In genomic region chr1:234509457-234510328, GRCh38 we compare ENCODE assay signal across 1 cellular context.
TF ChIP-seq lines count a peak whose summit lies in the region.

No MANE protein-coding gene starts in this region.

TF ChIP-seq in K562, 482 proteins besides CTCF, POLR2A, EP300 and RAD21:
- no peak for TF ChIP-seq RHOXF2B (CRISPR knock-in tag; conservative IDR thresholded peaks at IDR 0.05)
- no peak for TF ChIP-seq IFI16 (CRISPR knock-in tag; IDR thresholded peaks at IDR 0.05)
- TF ChIP-seq ZSCAN32 (CRISPR knock-in tag; IDR thresholded peaks at IDR 0.05) = peak; percentile 62; the same call in 1 of the 2 replicates
- peak; percentile 80 for TF ChIP-seq CEBPG (CRISPR knock-in tag; IDR thresholded peaks at IDR 0.05)
- TF ChIP-seq CEBPG (tag; conservative IDR thresholded peaks at IDR 0.05 in 1 of 2, IDR thresholded peaks at IDR 0.05 in 1 of 2) = peak in 1 of 2 experiments; percentile 84; a peak in 2 of 4 replicates
- TF ChIP-seq SRSF7 (optimal IDR thresholded peaks at IDR 0.05; ENCODE audit: low read depth, low read length) = no peak
- TF ChIP-seq POLR2AphosphoS2 (IDR thresholded peaks at IDR 0.05; ENCODE audit: low read length) = no peak
- TF ChIP-seq SREBF1 (IDR thresholded peaks at IDR 0.05; ENCODE audit: borderline replicate concordance, low read depth, low read length) = no peak
- peak; percentile 36; the same call in 1 of the 2 replicates for TF ChIP-seq EP400 (IDR thresholded peaks at IDR 0.05)
- no peak for TF ChIP-seq SAP30 (IDR thresholded peaks at IDR 0.05; ENCODE audit: borderline replicate concordance, insufficient read depth, low read depth, low read length, poor library complexity, severe bottlenecking)
- no peak for TF ChIP-seq CBX1 (IDR thresholded peaks at IDR 0.05; ENCODE audit: low read depth)
- TF ChIP-seq ZNF277 (CRISPR knock-in tag; IDR thresholded peaks at IDR 0.05; ENCODE audit: borderline replicate concordance) = no peak
- TF ChIP-seq CTBP1 (IDR thresholded peaks at IDR 0.05; ENCODE audit: borderline replicate concordance) = no peak
- TF ChIP-seq RBM39 (optimal IDR thresholded peaks at IDR 0.05; ENCODE audit: low read depth, low read length) = no peak
- no peak for TF ChIP-seq BCL6 (CRISPR knock-in tag; IDR thresholded peaks at IDR 0.05)
- TF ChIP-seq ZNF507 (tag; conservative IDR thresholded peaks at IDR 0.05) = no peak
- 0 out of 4 replicates have a peak, but pooled peaks of 1 of the 2 experiments have one; percentile 24 for TF ChIP-seq TRIM24 (IDR thresholded peaks at IDR 0.05)
- TF ChIP-seq MAZ (CRISPR knock-in tag; conservative IDR thresholded peaks at IDR 0.05 in 1 of 2, IDR thresholded peaks at IDR 0.05 in 1 of 2) = 0 out of 4 replicates have a peak, but pooled peaks of 1 of the 2 experiments have one; percentile 19
- no peak for TF ChIP-seq TRIM28 (IDR thresholded peaks at IDR 0.05)
- no peak for TF ChIP-seq SAFB2 (IDR thresholded peaks at IDR 0.05; ENCODE audit: borderline replicate concordance, low read depth, low read length, severe bottlenecking)
- TF ChIP-seq ZBTB33 (CRISPR knock-in tag; IDR thresholded peaks at IDR 0.05) = peak; percentile 50; the same call in 1 of the 2 replicates
- no peak for TF ChIP-seq CSDE1 (IDR thresholded peaks at IDR 0.05)
- peak; percentile 39; the same call in 1 of the 2 replicates for TF ChIP-seq ZNF668 (CRISPR knock-in tag; IDR thresholded peaks at IDR 0.05)
- no peak for TF ChIP-seq HMBOX1 (IDR thresholded peaks at IDR 0.05)
- TF ChIP-seq MTA1 (IDR thresholded peaks at IDR 0.05; ENCODE audit: borderline replicate concordance) = no peak
- no peak for TF ChIP-seq ETS1 (conservative IDR thresholded peaks at IDR 0.05; ENCODE audit: control insufficient read depth, low read depth, low read length)
- no peak for TF ChIP-seq TSC22D4 (tag; IDR thresholded peaks at IDR 0.05)
- TF ChIP-seq ATF4 (CRISPR knock-in tag; IDR thresholded peaks at IDR 0.05) = peak; percentile 71
- TF ChIP-seq GATAD2B (IDR thresholded peaks at IDR 0.05; ENCODE audit: borderline replicate concordance) = no peak
- TF ChIP-seq CREB1 (IDR thresholded peaks at IDR 0.05) = no peak
- no peak for TF ChIP-seq CREB1 (CRISPR knock-in tag; IDR thresholded peaks at IDR 0.05)
- peak; percentile 35 for TF ChIP-seq CXXC5 (CRISPR knock-in tag; IDR thresholded peaks at IDR 0.05)
- no peak for TF ChIP-seq PREB (CRISPR knock-in tag; IDR thresholded peaks at IDR 0.05)
- TF ChIP-seq RBM14 (IDR thresholded peaks at IDR 0.05; ENCODE audit: borderline replicate concordance, insufficient read depth, low read depth, low read length) = no peak
- no peak for TF ChIP-seq KHSRP (IDR thresholded peaks at IDR 0.05)
- peak; percentile 76 for TF ChIP-seq ATF3 (IDR thresholded peaks at IDR 0.05)
- TF ChIP-seq ATF3 (CRISPR knock-in tag; conservative IDR thresholded peaks at IDR 0.05) = no peak
- 0 out of 2 replicates have a peak, but pooled peaks have one; percentile 40 for TF ChIP-seq PHTF2 (CRISPR knock-in tag; IDR thresholded peaks at IDR 0.05)
- no peak for TF ChIP-seq SRSF1 (IDR thresholded peaks at IDR 0.05; ENCODE audit: low read depth, low read length)
